ENCODE assay signal across 1 cellular context in the genomic region with DNA sequence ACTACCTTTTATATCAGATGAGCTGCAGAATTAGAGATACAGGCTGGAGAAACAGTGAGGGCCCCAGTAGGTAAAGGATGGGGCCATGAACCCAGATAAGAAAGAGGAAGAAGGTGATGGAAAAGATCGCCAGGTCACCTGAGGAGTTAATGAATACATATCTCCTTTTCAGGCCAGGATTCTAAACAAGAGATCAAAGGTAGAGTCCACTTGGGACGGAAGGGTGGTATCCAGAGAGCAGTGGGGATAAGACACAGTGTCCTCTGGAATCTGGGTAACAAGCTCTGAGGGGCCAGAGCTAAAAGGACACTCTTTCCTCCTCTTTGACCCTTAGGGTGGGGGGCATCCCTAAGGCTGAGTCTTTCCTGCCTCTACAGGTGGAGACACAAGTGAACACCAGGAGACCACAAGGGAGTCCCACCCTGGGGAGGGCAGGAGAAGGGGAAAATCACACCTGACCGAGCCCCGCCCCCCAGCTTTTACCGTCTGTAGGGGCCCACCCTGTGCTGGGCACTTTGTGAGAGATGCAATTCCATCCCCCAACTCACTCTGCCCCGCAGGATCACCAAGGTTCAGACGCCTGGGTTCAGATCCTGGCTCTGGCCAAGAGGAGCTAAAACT.
A peak's percentile ranks its signal among the peaks of the same experiment; 100 is the strongest.
TF ChIP-seq lines count a peak whose summit lies in the region.

No MANE protein-coding gene starts in this region.

TF ChIP-seq in HepG2, 621 proteins besides CTCF, POLR2A, EP300 and RAD21 (continued from another document and continues in another):
- TF ChIP-seq TP53 (CRISPR knock-in tag; conservative IDR thresholded peaks at IDR 0.05), result no peak
- TF ChIP-seq, protein P1, sequence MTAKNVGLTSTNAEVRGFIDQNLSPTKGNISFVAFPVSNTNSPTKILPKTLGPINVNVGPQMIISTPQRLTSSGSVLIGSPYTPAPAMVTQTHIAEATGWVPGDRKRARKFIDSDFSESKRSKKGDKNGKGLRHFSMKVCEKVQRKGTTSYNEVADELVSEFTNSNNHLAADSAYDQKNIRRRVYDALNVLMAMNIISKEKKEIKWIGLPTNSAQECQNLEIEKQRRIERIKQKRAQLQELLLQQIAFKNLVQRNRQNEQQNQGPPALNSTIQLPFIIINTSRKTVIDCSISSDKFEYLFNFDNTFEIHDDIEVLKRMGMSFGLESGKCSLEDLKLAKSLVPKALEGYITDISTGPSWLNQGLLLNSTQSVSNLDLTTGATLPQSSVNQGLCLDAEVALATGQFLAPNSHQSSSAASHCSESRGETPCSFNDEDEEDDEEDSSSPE (CRISPR knock-in tag; IDR thresholded peaks at IDR 0.05), result no peak
- TF ChIP-seq ZNF773 (CRISPR knock-in tag; IDR thresholded peaks at IDR 0.05; ENCODE audit: borderline replicate concordance), result no peak
- TF ChIP-seq ZNF367 (CRISPR knock-in tag; IDR thresholded peaks at IDR 0.05; ENCODE audit: borderline replicate concordance), result no peak
- peak; percentile 40; the same call in 1 of the 2 replicates for TF ChIP-seq GATAD2A (CRISPR knock-in tag; IDR thresholded peaks at IDR 0.05)
- no peak for TF ChIP-seq MATR3 (CRISPR knock-in tag; IDR thresholded peaks at IDR 0.05)
- 0 out of 2 replicates have a peak, but pooled peaks have one; percentile 30 for TF ChIP-seq TARDBP (CRISPR knock-in tag; IDR thresholded peaks at IDR 0.05)
- TF ChIP-seq, protein P2, sequence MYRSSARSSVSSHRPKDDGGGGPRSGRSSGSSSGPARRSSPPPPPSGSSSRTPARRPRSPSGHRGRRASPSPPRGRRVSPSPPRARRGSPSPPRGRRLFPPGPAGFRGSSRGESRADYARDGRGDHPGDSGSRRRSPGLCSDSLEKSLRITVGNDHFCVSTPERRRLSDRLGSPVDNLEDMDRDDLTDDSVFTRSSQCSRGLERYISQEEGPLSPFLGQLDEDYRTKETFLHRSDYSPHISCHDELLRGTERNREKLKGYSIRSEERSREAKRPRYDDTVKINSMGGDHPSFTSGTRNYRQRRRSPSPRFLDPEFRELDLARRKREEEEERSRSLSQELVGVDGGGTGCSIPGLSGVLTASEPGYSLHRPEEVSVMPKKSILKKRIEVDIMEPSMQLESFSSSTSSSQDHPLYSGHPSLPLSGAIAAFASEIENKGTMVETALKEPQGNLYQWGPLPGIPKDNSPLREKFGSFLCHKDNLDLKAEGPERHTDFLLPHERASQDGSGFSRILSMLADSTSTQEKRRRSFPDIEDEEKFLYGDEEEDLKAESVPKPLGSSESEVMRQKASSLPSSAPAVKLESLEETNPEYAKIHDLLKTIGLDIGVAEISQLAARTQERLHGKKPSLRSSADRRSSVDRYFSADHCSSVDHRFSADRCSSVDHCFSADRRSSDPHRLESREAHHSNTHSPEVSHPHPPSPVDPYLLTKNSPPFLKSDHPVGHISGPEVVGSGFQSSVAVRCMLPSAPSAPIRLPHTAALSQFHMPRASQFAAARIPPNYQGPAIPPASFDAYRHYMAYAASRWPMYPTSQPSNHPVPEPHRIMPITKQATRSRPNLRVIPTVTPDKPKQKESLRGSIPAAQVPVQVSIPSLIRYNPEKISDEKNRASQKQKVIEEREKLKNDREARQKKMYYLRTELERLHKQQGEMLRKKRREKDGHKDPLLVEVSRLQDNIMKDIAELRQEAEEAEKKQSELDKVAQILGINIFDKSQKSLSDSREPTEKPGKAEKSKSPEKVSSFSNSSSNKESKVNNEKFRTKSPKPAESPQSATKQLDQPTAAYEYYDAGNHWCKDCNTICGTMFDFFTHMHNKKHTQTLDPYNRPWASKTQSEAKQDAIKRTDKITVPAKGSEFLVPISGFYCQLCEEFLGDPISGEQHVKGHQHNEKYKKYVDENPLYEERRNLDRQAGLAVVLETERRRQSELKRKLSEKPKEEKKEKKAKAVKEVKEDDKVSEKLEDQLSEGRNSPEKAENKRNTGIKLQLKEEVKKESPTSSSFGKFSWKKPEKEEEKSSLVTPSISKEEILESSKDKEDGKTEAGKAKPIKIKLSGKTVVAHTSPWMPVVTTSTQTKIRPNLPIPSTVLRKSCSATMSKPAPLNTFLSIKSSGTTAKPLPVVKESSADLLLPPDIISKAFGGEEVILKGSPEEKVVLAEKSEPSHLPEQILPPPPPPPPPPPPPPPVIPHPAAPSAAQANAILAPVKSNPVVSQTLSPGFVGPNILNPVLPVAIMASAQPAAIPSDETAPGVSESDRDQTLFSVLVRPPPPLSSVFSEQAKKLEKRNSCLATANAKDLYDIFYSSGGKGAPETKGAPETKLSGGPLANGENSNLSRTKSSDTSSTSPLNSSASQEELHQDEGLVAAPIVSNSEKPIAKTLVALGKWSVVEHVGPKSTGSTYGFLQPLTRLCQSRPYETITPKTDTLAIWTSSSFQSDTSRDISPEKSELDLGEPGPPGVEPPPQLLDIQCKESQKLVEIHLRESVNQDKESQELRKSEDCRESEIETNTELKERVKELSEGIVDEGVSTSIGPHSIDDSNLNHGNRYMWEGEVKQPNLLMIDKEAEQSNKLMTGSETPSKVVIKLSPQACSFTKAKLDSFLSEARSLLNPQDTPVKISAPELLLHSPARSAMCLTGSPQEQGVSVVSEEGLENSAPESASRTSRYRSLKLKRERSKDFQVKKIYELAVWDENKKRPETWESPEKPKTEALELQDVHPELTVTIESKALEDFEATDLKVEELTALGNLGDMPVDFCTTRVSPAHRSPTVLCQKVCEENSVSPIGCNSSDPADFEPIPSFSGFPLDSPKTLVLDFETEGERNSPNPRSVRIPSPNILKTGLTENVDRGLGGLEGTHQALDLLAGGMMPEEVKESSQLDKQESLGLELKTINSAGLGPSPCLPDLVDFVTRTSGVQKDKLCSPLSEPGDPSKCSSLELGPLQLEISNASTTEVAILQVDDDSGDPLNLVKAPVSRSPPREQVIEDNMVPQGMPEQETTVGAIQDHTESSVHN (CRISPR knock-in tag; IDR thresholded peaks at IDR 0.05), result no peak
- TF ChIP-seq ZNF234 (CRISPR knock-in tag; conservative IDR thresholded peaks at IDR 0.05), result no peak
- TF ChIP-seq KLF6 (CRISPR knock-in tag; IDR thresholded peaks at IDR 0.05), result no peak
- TF ChIP-seq STAT5B (CRISPR knock-in tag; IDR thresholded peaks at IDR 0.05), result no peak
- TF ChIP-seq, protein P3, sequence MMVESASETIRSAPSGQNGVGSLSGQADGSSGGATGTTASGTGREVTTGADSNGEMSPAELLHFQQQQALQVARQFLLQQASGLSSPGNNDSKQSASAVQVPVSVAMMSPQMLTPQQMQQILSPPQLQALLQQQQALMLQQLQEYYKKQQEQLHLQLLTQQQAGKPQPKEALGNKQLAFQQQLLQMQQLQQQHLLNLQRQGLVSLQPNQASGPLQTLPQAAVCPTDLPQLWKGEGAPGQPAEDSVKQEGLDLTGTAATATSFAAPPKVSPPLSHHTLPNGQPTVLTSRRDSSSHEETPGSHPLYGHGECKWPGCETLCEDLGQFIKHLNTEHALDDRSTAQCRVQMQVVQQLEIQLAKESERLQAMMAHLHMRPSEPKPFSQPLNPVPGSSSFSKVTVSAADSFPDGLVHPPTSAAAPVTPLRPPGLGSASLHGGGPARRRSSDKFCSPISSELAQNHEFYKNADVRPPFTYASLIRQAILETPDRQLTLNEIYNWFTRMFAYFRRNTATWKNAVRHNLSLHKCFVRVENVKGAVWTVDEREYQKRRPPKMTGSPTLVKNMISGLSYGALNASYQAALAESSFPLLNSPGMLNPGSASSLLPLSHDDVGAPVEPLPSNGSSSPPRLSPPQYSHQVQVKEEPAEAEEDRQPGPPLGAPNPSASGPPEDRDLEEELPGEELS (CRISPR knock-in tag; IDR thresholded peaks at IDR 0.05), result peak; percentile 85
- TF ChIP-seq ATF7 (IDR thresholded peaks at IDR 0.05), result no peak
- no peak for TF ChIP-seq ATF7 (CRISPR knock-in tag; IDR thresholded peaks at IDR 0.05)
- no peak for TF ChIP-seq ATM (IDR thresholded peaks at IDR 0.05; ENCODE audit: borderline replicate concordance)
- peak; percentile 86 for TF ChIP-seq ISL2 (CRISPR knock-in tag; IDR thresholded peaks at IDR 0.05)
- no peak for TF ChIP-seq ELF4 (CRISPR knock-in tag; IDR thresholded peaks at IDR 0.05; ENCODE audit: borderline replicate concordance)
- no peak for TF ChIP-seq TBX3 (IDR thresholded peaks at IDR 0.05; ENCODE audit: borderline replicate concordance)
- peak; percentile 48; the same call in 1 of the 2 replicates for TF ChIP-seq FOXO1 (CRISPR knock-in tag; IDR thresholded peaks at IDR 0.05)
- TF ChIP-seq ZNF430 (CRISPR knock-in tag; IDR thresholded peaks at IDR 0.05), result no peak
- no peak for TF ChIP-seq GFI1 (CRISPR knock-in tag; IDR thresholded peaks at IDR 0.05; ENCODE audit: borderline replicate concordance)
- no peak for TF ChIP-seq ARNT2 (CRISPR knock-in tag; IDR thresholded peaks at IDR 0.05; ENCODE audit: low read depth)
- TF ChIP-seq ZNF572 (CRISPR knock-in tag; IDR thresholded peaks at IDR 0.05), result no peak
- TF ChIP-seq HHEX (CRISPR knock-in tag; IDR thresholded peaks at IDR 0.05), result no peak
- no peak for TF ChIP-seq NKX3-1 (CRISPR knock-in tag; IDR thresholded peaks at IDR 0.05)
- TF ChIP-seq ZNF224 (CRISPR knock-in tag; IDR thresholded peaks at IDR 0.05), result no peak
- TF ChIP-seq, protein P4, sequence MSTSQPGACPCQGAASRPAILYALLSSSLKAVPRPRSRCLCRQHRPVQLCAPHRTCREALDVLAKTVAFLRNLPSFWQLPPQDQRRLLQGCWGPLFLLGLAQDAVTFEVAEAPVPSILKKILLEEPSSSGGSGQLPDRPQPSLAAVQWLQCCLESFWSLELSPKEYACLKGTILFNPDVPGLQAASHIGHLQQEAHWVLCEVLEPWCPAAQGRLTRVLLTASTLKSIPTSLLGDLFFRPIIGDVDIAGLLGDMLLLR (CRISPR knock-in tag; IDR thresholded peaks at IDR 0.05), result no peak
- no peak for TF ChIP-seq ZNF451 (CRISPR knock-in tag; IDR thresholded peaks at IDR 0.05)
- TF ChIP-seq, protein P5, sequence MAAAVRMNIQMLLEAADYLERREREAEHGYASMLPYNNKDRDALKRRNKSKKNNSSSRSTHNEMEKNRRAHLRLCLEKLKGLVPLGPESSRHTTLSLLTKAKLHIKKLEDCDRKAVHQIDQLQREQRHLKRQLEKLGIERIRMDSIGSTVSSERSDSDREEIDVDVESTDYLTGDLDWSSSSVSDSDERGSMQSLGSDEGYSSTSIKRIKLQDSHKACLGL (CRISPR knock-in tag; IDR thresholded peaks at IDR 0.05), result no peak
- TF ChIP-seq ZNF335 (CRISPR knock-in tag; IDR thresholded peaks at IDR 0.05), result no peak
- TF ChIP-seq HNF4A (CRISPR knock-in tag; IDR thresholded peaks at IDR 0.05), result peak; percentile 92
- TF ChIP-seq, protein P6, sequence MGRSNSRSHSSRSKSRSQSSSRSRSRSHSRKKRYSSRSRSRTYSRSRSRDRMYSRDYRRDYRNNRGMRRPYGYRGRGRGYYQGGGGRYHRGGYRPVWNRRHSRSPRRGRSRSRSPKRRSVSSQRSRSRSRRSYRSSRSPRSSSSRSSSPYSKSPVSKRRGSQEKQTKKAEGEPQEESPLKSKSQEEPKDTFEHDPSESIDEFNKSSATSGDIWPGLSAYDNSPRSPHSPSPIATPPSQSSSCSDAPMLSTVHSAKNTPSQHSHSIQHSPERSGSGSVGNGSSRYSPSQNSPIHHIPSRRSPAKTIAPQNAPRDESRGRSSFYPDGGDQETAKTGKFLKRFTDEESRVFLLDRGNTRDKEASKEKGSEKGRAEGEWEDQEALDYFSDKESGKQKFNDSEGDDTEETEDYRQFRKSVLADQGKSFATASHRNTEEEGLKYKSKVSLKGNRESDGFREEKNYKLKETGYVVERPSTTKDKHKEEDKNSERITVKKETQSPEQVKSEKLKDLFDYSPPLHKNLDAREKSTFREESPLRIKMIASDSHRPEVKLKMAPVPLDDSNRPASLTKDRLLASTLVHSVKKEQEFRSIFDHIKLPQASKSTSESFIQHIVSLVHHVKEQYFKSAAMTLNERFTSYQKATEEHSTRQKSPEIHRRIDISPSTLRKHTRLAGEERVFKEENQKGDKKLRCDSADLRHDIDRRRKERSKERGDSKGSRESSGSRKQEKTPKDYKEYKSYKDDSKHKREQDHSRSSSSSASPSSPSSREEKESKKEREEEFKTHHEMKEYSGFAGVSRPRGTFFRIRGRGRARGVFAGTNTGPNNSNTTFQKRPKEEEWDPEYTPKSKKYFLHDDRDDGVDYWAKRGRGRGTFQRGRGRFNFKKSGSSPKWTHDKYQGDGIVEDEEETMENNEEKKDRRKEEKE (IDR thresholded peaks at IDR 0.05), result no peak
- no peak for TF ChIP-seq SMYD3 (CRISPR knock-in tag; IDR thresholded peaks at IDR 0.05)
- no peak for TF ChIP-seq FOXM1 (CRISPR knock-in tag; IDR thresholded peaks at IDR 0.05)
- TF ChIP-seq ZNF782 (CRISPR knock-in tag; IDR thresholded peaks at IDR 0.05; ENCODE audit: borderline replicate concordance), result no peak
- no peak for TF ChIP-seq ZNF777 (CRISPR knock-in tag; IDR thresholded peaks at IDR 0.05)
- TF ChIP-seq TSC22D2 (CRISPR knock-in tag; IDR thresholded peaks at IDR 0.05; ENCODE audit: borderline replicate concordance), result no peak
- TF ChIP-seq ZNF230 (CRISPR knock-in tag; IDR thresholded peaks at IDR 0.05), result no peak
- no peak for TF ChIP-seq MXI1 (IDR thresholded peaks at IDR 0.05; ENCODE audit: borderline replicate concordance, low read depth, low read length)
- TF ChIP-seq PCBP1 (IDR thresholded peaks at IDR 0.05; ENCODE audit: borderline replicate concordance, low read depth, low read length), result no peak
- TF ChIP-seq, protein P7, sequence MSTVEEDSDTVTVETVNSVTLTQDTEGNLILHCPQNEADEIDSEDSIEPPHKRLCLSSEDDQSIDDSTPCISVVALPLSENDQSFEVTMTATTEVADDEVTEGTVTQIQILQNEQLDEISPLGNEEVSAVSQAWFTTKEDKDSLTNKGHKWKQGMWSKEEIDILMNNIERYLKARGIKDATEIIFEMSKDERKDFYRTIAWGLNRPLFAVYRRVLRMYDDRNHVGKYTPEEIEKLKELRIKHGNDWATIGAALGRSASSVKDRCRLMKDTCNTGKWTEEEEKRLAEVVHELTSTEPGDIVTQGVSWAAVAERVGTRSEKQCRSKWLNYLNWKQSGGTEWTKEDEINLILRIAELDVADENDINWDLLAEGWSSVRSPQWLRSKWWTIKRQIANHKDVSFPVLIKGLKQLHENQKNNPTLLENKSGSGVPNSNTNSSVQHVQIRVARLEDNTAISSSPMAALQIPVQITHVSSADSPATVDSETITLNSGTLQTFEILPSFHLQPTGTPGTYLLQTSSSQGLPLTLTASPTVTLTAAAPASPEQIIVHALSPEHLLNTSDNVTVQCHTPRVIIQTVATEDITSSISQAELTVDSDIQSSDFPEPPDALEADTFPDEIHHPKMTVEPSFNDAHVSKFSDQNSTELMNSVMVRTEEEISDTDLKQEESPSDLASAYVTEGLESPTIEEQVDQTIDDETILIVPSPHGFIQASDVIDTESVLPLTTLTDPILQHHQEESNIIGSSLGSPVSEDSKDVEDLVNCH (CRISPR knock-in tag; IDR thresholded peaks at IDR 0.05), result no peak
- TF ChIP-seq, protein P8, sequence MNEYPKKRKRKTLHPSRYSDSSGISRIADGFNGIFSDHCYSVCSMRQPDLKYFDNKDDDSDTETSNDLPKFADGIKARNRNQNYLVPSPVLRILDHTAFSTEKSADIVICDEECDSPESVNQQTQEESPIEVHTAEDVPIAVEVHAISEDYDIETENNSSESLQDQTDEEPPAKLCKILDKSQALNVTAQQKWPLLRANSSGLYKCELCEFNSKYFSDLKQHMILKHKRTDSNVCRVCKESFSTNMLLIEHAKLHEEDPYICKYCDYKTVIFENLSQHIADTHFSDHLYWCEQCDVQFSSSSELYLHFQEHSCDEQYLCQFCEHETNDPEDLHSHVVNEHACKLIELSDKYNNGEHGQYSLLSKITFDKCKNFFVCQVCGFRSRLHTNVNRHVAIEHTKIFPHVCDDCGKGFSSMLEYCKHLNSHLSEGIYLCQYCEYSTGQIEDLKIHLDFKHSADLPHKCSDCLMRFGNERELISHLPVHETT (CRISPR knock-in tag; conservative IDR thresholded peaks at IDR 0.05), result no peak
- TF ChIP-seq, protein P9, sequence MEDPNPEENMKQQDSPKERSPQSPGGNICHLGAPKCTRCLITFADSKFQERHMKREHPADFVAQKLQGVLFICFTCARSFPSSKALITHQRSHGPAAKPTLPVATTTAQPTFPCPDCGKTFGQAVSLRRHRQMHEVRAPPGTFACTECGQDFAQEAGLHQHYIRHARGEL (CRISPR knock-in tag; IDR thresholded peaks at IDR 0.05), result no peak
- TF ChIP-seq PHF20 (CRISPR knock-in tag; IDR thresholded peaks at IDR 0.05), result no peak
- no peak for TF ChIP-seq MLLT10 (CRISPR knock-in tag; IDR thresholded peaks at IDR 0.05)
- TF ChIP-seq CCDC6 (CRISPR knock-in tag; IDR thresholded peaks at IDR 0.05), result no peak
- no peak for TF ChIP-seq HNRNPUL1 (IDR thresholded peaks at IDR 0.05; ENCODE audit: low read depth, low read length)
